ENCODE assay signal across 1 cellular context in genomic region chr2:196944570-196944969, GRCh38.
TF ChIP-seq lines count a peak whose summit lies in the region.

No MANE protein-coding gene starts in this region.

TF ChIP-seq in GM12878, 131 proteins besides CTCF, POLR2A, EP300 and RAD21 (continued from another document):
- TF ChIP-seq RELB (IDR thresholded peaks at IDR 0.05; ENCODE audit: low read depth) (0 out of 2 replicates have a peak, but pooled peaks have one; percentile 36), MEF2B (IDR thresholded peaks at IDR 0.05; ENCODE audit: partially characterized antibody, poor library complexity, severe bottlenecking) (peak; percentile 30), MYB (IDR thresholded peaks at IDR 0.05; ENCODE audit: borderline replicate concordance, low read depth, low read length) (no peak), IRF4 (IDR thresholded peaks at IDR 0.05; ENCODE audit: low read depth, low read length) (0 out of 2 replicates have a peak, but pooled peaks have one; percentile 38), IKZF2 (IDR thresholded peaks at IDR 0.05) (peak in 1 of 2 experiments; percentile 24; a peak in 1 of 4 replicates), NBN (IDR thresholded peaks at IDR 0.05) (0 out of 2 replicates have a peak, but pooled peaks have one; percentile 44)
